ENCODE assay signal across 11 cellular contexts in the genomic region with DNA sequence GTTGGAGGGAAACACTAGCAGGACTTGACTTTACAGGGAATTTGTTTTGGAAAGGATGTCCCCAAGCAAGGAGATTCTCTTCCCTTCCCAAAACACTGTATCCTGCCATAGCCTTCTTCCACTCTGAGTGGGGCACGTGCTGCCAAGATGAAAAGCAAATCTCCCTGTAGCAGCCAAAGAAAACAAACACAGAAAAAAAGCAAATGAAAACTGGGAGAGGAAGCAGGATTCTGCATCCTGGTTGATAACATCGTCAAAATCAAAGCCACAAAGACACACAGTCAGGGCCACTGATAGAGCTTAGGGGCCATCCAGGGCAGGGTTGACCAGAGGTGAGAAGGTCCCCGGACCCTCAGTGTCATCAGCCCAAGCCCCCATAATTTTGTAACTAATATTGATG. TPM values are rescaled to one million over a fixed set of nuclear protein-coding genes. Genes with fewer than 3 reads are reported as not detected.
A peak's percentile ranks its signal among the peaks of the same experiment; 100 is the strongest.
DNase-seq lines count a peak whose midpoint lies in the region; ATAC-seq and TF ChIP-seq lines count a peak whose summit lies in the region.
"Had no signal": no experiment of that assay in that cellular context is flagged by ENCODE, and none has a peak within 500 bp of the region (broad histone marks: within the 10 kb centered on the region; RNA-seq: fewer than 3 reads in every experiment).

No MANE protein-coding gene starts in this region.

- no peak overlapping the region for H3K27ac ChIP-seq in HEK293 (ENCODE audit: extremely low read depth, low read depth, low read length)
- peak overlapping the region; percentile 52 to 90 for H3K27ac ChIP-seq in right atrium auricular region

- H3K9me3 Mint-ChIP-seq in activated B cell treated with CpG ODN at 0.5 μM for 24 hours, result peaks cover 2% of the 10 kb centered on the region
- no peaks in the 10 kb centered on the region for H3K9me3 Mint-ChIP-seq in stimulated activated memory B cell treated with anti-CD40 and anti-IgM and Interleukin-4, amounts not matched to agents 10 μg/mL and 1 μg/mL and 100 μg/mL, for 72 hours
- H3K9me3 Mint-ChIP-seq: activated CD4-positive, alpha-beta T cell treated with anti-CD3 and anti-CD28 coated beads, Interleukin-2, amount 10 ng/mL, durations not matched to agents 7 days and 5 days; stimulated activated naive B cell treated with anti-CD40 and anti-IgM and Interleukin-4, amounts not matched to agents 10 μg/mL and 1 μg/mL and 100 μg/mL, for 72 hours had no signal

- H3K4me3 ChIP-seq in HEK293 (ENCODE audit: low read depth, low read length) (no peak overlapping the region), right atrium auricular region (no peak overlapping the region)

- H3K9me3 ChIP-seq in HEK293 (ENCODE audit: control insufficient read depth, insufficient read depth, low read depth, low read length) (no peaks in the 10 kb centered on the region), right atrium auricular region (no peaks in the 10 kb centered on the region)

- peak overlapping the region; percentile 36 for H3K27ac Mint-ChIP-seq in activated B cell treated with CpG ODN at 0.5 μM for 24 hours
- peak overlapping the region; percentile 29 for H3K27ac Mint-ChIP-seq in stimulated activated memory B cell treated with anti-CD40 and anti-IgM and Interleukin-4, amounts not matched to agents 10 μg/mL and 1 μg/mL and 100 μg/mL, for 72 hours
- H3K27ac Mint-ChIP-seq: activated CD4-positive, alpha-beta T cell treated with anti-CD3 and anti-CD28 coated beads, Interleukin-2, amount 10 ng/mL, durations not matched to agents 7 days and 5 days; stimulated activated naive B cell treated with anti-CD40 and anti-IgM and Interleukin-4, amounts not matched to agents 10 μg/mL and 1 μg/mL and 100 μg/mL, for 72 hours had no signal

- DNase-seq in activated B cell treated with CpG ODN at 0.5 μM for 24 hours, result no peak
- DNase-seq in right atrium auricular region (ENCODE audit: low spot score), result no peak
- DNase-seq in activated CD8-positive, alpha-beta memory T cell treated with anti-CD3 and anti-CD28 coated beads, Interleukin-2, amount 50 U/mL, for 4 hours, result no peak
- DNase-seq: activated CD4-positive, alpha-beta T cell treated with anti-CD3 and anti-CD28 coated beads, Interleukin-2, amount 10 ng/mL, durations not matched to agents 7 days and 5 days; NCI-H1436; occipital lobe; stimulated activated naive B cell treated with anti-CD40 and anti-IgM and Interleukin-4, amounts not matched to agents 10 μg/mL and 1 μg/mL and 100 μg/mL, for 72 hours had no signal

- TF ChIP-seq CTCF in HEK293 (tag by site-specific recombination; IDR thresholded peaks at IDR 0.05) (no peak), activated B cell treated with CpG ODN at 0.5 μM for 24 hours (IDR thresholded peaks at IDR 0.05) (no peak), right atrium auricular region (IDR thresholded peaks at IDR 0.05) (no peak)

- H3K27me3 Mint-ChIP-seq in activated B cell treated with CpG ODN at 0.5 μM for 24 hours, result no peaks in the 10 kb centered on the region
- H3K27me3 Mint-ChIP-seq in stimulated activated memory B cell treated with anti-CD40 and anti-IgM and Interleukin-4, amounts not matched to agents 10 μg/mL and 1 μg/mL and 100 μg/mL, for 72 hours, result no peaks in the 10 kb centered on the region

- CTCF ChIA-PET in HEK293 (lab: Yijun Ruan, JAX) (interaction anchor here (0.6 to 1.0 kb wide), 2 partner anchors 54 to 56 kb away, joined by 3 read pairs; no protein-coding TSS in a partner anchor), activated B cell treated with CpG ODN at 0.5 μM for 24 hours (lab: Charles Lee) (interaction anchor here (1.6 to 2.2 kb wide), 3 partner anchors 63 to 513 kb away, joined by 4 to 25 read pairs (median 21); no protein-coding TSS in a partner anchor)

- no peak for ATAC-seq in activated B cell treated with CpG ODN at 0.5 μM for 24 hours (ENCODE audit: low read depth)
- no peak for ATAC-seq in stimulated activated memory B cell treated with anti-CD40 and anti-IgM and Interleukin-4, amounts not matched to agents 10 μg/mL and 1 μg/mL and 100 μg/mL, for 72 hours
- ATAC-seq in HG03025 (IDR thresholded peaks at IDR 0.05; ENCODE audit: low FRiP score, unreplicated experiment), result no peak
- no peak for ATAC-seq in HG03039 (IDR thresholded peaks at IDR 0.05; ENCODE audit: unreplicated experiment)

- H3K36me3 Mint-ChIP-seq in activated B cell treated with CpG ODN at 0.5 μM for 24 hours (ENCODE audit: low read depth), result no peaks in the 10 kb centered on the region
- H3K36me3 Mint-ChIP-seq in stimulated activated memory B cell treated with anti-CD40 and anti-IgM and Interleukin-4, amounts not matched to agents 10 μg/mL and 1 μg/mL and 100 μg/mL, for 72 hours, result peaks cover 7% of the 10 kb centered on the region

- H3K36me3 ChIP-seq in HEK293 (ENCODE audit: control insufficient read depth in 2 of 2, insufficient read depth in 1 of 2, low read length in 2 of 2), result no peaks in the 10 kb centered on the region
- H3K36me3 ChIP-seq in right atrium auricular region, result no peaks in the 10 kb centered on the region

- H3K4me3 Mint-ChIP-seq in activated B cell treated with CpG ODN at 0.5 μM for 24 hours, result no peak overlapping the region
- no peak overlapping the region for H3K4me3 Mint-ChIP-seq in stimulated activated memory B cell treated with anti-CD40 and anti-IgM and Interleukin-4, amounts not matched to agents 10 μg/mL and 1 μg/mL and 100 μg/mL, for 72 hours
- H3K4me3 Mint-ChIP-seq: activated CD4-positive, alpha-beta T cell treated with anti-CD3 and anti-CD28 coated beads, Interleukin-2, amount 10 ng/mL, durations not matched to agents 7 days and 5 days; stimulated activated naive B cell treated with anti-CD40 and anti-IgM and Interleukin-4, amounts not matched to agents 10 μg/mL and 1 μg/mL and 100 μg/mL, for 72 hours had no signal

- H3K27me3 ChIP-seq in right atrium auricular region, result no peaks in the 10 kb centered on the region

- POLR2A ChIA-PET in HEK293 (lab: Yijun Ruan, JAX), result interaction anchor here (1.8 kb wide), 1 partner anchor 16 kb away, joined by 19 read pairs; a partner anchor contains a TSS
- POLR2A ChIA-PET in activated B cell treated with CpG ODN at 0.5 μM for 24 hours (lab: Charles Lee), result interaction anchor here (1.4 kb wide), 1 partner anchor 9 kb away, joined by 4 read pairs; no protein-coding TSS in a partner anchor

- H3K4me1 Mint-ChIP-seq in activated B cell treated with CpG ODN at 0.5 μM for 24 hours, result peaks cover 22% of the 10 kb centered on the region
- H3K4me1 Mint-ChIP-seq in stimulated activated memory B cell treated with anti-CD40 and anti-IgM and Interleukin-4, amounts not matched to agents 10 μg/mL and 1 μg/mL and 100 μg/mL, for 72 hours, result peaks cover 29% of the 10 kb centered on the region

- H3K4me1 ChIP-seq in HEK293 (ENCODE audit: control insufficient read depth, insufficient read depth, low read length) (no peaks in the 10 kb centered on the region), right atrium auricular region (peaks cover 0 to 15% of the 10 kb centered on the region in 2 donors)

- intact Hi-C loops in activated B cell treated with CpG ODN at 0.5 μM for 24 hours (cut with micrococcal nuclease), result loop anchor here (2.0 to 5.0 kb wide), 3 partner anchors 23 to 450 kb away; no protein-coding TSS in a partner anchor

TF ChIP-seq in HEK293, 187 proteins besides CTCF, POLR2A, EP300 and RAD21:
- TF ChIP-seq ZBTB48 (tag by site-specific recombination; IDR thresholded peaks at IDR 0.05) (0 out of 2 replicates have a peak, but pooled peaks have one; percentile 18), ZNF48 (tag by site-specific recombination; IDR thresholded peaks at IDR 0.05) (no peak)

RNA-seq across cellular contexts. Expression of a gene that starts 16.0 kb away (rescaled TPM):
- total RNA-seq in activated B cell treated with CpG ODN at 0.5 μM for 24 hours (8.9 and 9.2 TPM in 2 replicates), right atrium auricular region (10 to 100 TPM; 13.6 to 23.6 TPM)
- total RNA-seq: activated CD4-positive, alpha-beta T cell treated with anti-CD3 and anti-CD28 coated beads, Interleukin-2, amount 10 ng/mL, durations not matched to agents 7 days and 5 days had no signal

RNA-seq across cellular contexts. Expression of a gene that starts 42.0 kb away (rescaled TPM):
- total RNA-seq in activated B cell treated with CpG ODN at 0.5 μM for 24 hours, result 19.6 and 20.0 TPM in 2 replicates
- 10 to 100 TPM; 19.2 to 19.8 TPM for total RNA-seq in right atrium auricular region

RNA-seq across cellular contexts. Expression of a gene that starts 54.6 kb away (rescaled TPM):
- 0.37 and 2.2 TPM in 2 replicates for total RNA-seq in activated B cell treated with CpG ODN at 0.5 μM for 24 hours
- 1 to 10 TPM; 4.0 to 6.1 TPM for total RNA-seq in right atrium auricular region
- total RNA-seq: activated CD4-positive, alpha-beta T cell treated with anti-CD3 and anti-CD28 coated beads, Interleukin-2, amount 10 ng/mL, durations not matched to agents 7 days and 5 days had no signal
